In genomic region chr3:44991326-44991725, GRCh38 we compare ENCODE assay signal across 19 cellular contexts. TPM values are rescaled to one million over a fixed set of nuclear protein-coding genes. Genes with fewer than 3 reads are reported as not detected.
"Had no signal": no experiment of that assay in that cellular context is flagged by ENCODE, and none has a peak within 500 bp of the region (broad histone marks: within the 10 kb centered on the region; RNA-seq: fewer than 3 reads in every experiment).

No MANE protein-coding gene starts in this region.

- H3K9me3 ChIP-seq: esophagus muscularis mucosa, gastroesophageal sphincter, heart right ventricle, SK-N-SH, tibial nerve had no signal

- DNase-seq: activated CD4-positive, alpha-beta T cell treated with anti-CD3 and anti-CD28 coated beads for 1 hour; dermis blood vessel endothelial cell; effector memory CD4-positive, alpha-beta T cell; heart right ventricle; immature natural killer cell; kidney glomerular epithelial cell; left ventricle myocardium superior; SK-N-SH; stimulated activated CD4-positive, alpha-beta T cell treated with anti-CD3 and anti-CD28 coated beads, Interleukin-12 subunit alpha, Interleukin-12 subunit beta, amount 100 ng/mL, for 4 hours; stimulated activated CD4-positive, alpha-beta T cell treated with anti-CD3 and anti-CD28 coated beads, Interleukin-1b, Interleukin-23, amount 100 ng/mL, for 48 hours; stimulated activated CD8-positive, alpha-beta memory T cell treated with anti-CD3 and anti-CD28 coated beads, Interleukin-4, amount 100 ng/mL, for 48 hours; stimulated activated naive CD4-positive, alpha-beta T cell treated with Interleukin-2 at 50 U/mL for 16 hours; WERI-Rb-1 had no signal

- H3K4me3 Mint-ChIP-seq: immature natural killer cell, neural progenitor cell had no signal

- H3K27ac ChIP-seq: esophagus muscularis mucosa, gastroesophageal sphincter, heart right ventricle, neural progenitor cell, tibial nerve, WERI-Rb-1 had no signal

- H3K4me3 ChIP-seq: esophagus muscularis mucosa, gastroesophageal sphincter, heart right ventricle, neural progenitor cell, tibial nerve had no signal

- H3K27ac Mint-ChIP-seq: immature natural killer cell, neural progenitor cell, progenitor cell of endocrine pancreas had no signal

- H3K9me3 Mint-ChIP-seq: immature natural killer cell, neural progenitor cell had no signal

- H3K27me3 ChIP-seq: esophagus muscularis mucosa, gastroesophageal sphincter, heart right ventricle, neural progenitor cell, tibial nerve had no signal

- H3K36me3 ChIP-seq: neural progenitor cell had no signal

- ATAC-seq: gastroesophageal sphincter, heart right ventricle, left ventricle myocardium superior had no signal

- H3K27me3 Mint-ChIP-seq: progenitor cell of endocrine pancreas had no signal

RNA-seq across cellular contexts. Expression of gene CLEC3B, which starts 34.8 kb away (rescaled TPM):
- total RNA-seq: endothelial cell of umbilical vein, progenitor cell of endocrine pancreas had no signal
